ENCODE assay signal across 18 cellular contexts in genomic region chr19:17998827-17999150, GRCh38. TPM values are rescaled to one million over a fixed set of nuclear protein-coding genes. Genes with fewer than 3 reads are reported as not detected.
DNase-seq lines count a peak whose midpoint lies in the region; ATAC-seq, FAIRE-seq and TF ChIP-seq lines count a peak whose summit lies in the region.
"Had no signal": no experiment of that assay in that cellular context is flagged by ENCODE, and none has a peak within 500 bp of the region (broad histone marks: within the 10 kb centered on the region; RNA-seq: fewer than 3 reads in every experiment).

No MANE protein-coding gene starts in this region.

- CTCF ChIA-PET in PC-9 (lab: Charles Lee), result interaction anchor here (0.6 to 1.3 kb wide), 5 partner anchors 39 to 425 kb away, joined by 3 to 10 read pairs (median 4); no protein-coding TSS in a partner anchor

- no peak for DNase-seq in activated naive CD8-positive, alpha-beta T cell treated with anti-CD3 and anti-CD28 coated beads, Interleukin-2, amount 50 U/mL, for 24 hours
- DNase-seq in PC-9, result no peak
- no peak for DNase-seq in stimulated activated naive B cell treated with anti-CD40 and anti-IgM and Interleukin-4, amounts not matched to agents 10 μg/mL and 1 μg/mL and 100 μg/mL, for 72 hours
- DNase-seq in SW480 (ENCODE audit: low spot score), result no peak
- DNase-seq in activated gamma-delta T cell treated with Interleukin-2 at 50 U/mL for 16 hours, result no peak
- DNase-seq in small intestine, result no peak
- DNase-seq: gastrocnemius medialis, NCI-H1930, SIG-M5 had no signal

- H3K4me3 ChIP-seq in PC-9 (peak overlapping the region; percentile 76; the same call in 1 of the 2 replicates), small intestine (ENCODE audit: low read depth in 1 of 2, low read length in 2 of 2) (no peak overlapping the region)
- H3K4me3 ChIP-seq: gastrocnemius medialis, vagina had no signal

- no peaks in the 10 kb centered on the region for H3K27me3 Mint-ChIP-seq in activated naive CD8-positive, alpha-beta T cell
- H3K27me3 Mint-ChIP-seq in activated naive CD8-positive, alpha-beta T cell treated with anti-CD3 and anti-CD28 coated beads, Interleukin-2, amount 50 U/mL, for 24 hours, result peaks cover 1% of the 10 kb centered on the region
- H3K27me3 Mint-ChIP-seq in dendritic cell treated with granulocyte-macrophage colony-stimulating factor and Interleukin-4, amounts not matched to agents 40 ng/mL and 50 ng/mL, for 4 days, result peaks cover 16% of the 10 kb centered on the region
- no peaks in the 10 kb centered on the region for H3K27me3 Mint-ChIP-seq in stimulated activated naive B cell treated with anti-CD40 and anti-IgM and Interleukin-4, amounts not matched to agents 10 μg/mL and 1 μg/mL and 100 μg/mL, for 72 hours

- H3K36me3 ChIP-seq in PC-9 (ENCODE audit: low read depth), result no peaks in the 10 kb centered on the region
- no peaks in the 10 kb centered on the region for H3K36me3 ChIP-seq in small intestine (ENCODE audit: control insufficient read depth in 2 of 2, insufficient read depth in 2 of 2, low read length in 2 of 2)
- H3K36me3 ChIP-seq: gastrocnemius medialis, vagina had no signal

- H4K20me1 ChIP-seq in PC-9 (ENCODE audit: insufficient read depth), result peaks cover 4% of the 10 kb centered on the region; the same call in 1 of the 2 replicates

- 76 to 87% (median 79%) methylated on average over 5 of the region's 5 CpGs for WGBS in small intestine, 3 donors

- H3K9me3 Mint-ChIP-seq in activated naive CD8-positive, alpha-beta T cell (ENCODE audit: low read depth), result no peaks in the 10 kb centered on the region
- no peaks in the 10 kb centered on the region for H3K9me3 Mint-ChIP-seq in activated naive CD8-positive, alpha-beta T cell treated with anti-CD3 and anti-CD28 coated beads, Interleukin-2, amount 50 U/mL, for 24 hours
- H3K9me3 Mint-ChIP-seq in dendritic cell treated with granulocyte-macrophage colony-stimulating factor and Interleukin-4, amounts not matched to agents 40 ng/mL and 50 ng/mL, for 4 days, result no peaks in the 10 kb centered on the region
- no peaks in the 10 kb centered on the region for H3K9me3 Mint-ChIP-seq in stimulated activated naive B cell treated with anti-CD40 and anti-IgM and Interleukin-4, amounts not matched to agents 10 μg/mL and 1 μg/mL and 100 μg/mL, for 72 hours
- H3K9me3 Mint-ChIP-seq: activated naive CD8-positive, alpha-beta T cell treated with anti-CD3 and anti-CD28 coated beads, Interleukin-2, amount 10 ng/mL, durations not matched to agents 7 days and 5 days; mesothelial cell of epicardium had no signal

- H3K27me3 ChIP-seq in PC-9 (ENCODE audit: insufficient read depth, low read depth) (no peaks in the 10 kb centered on the region), small intestine (ENCODE audit: control insufficient read depth in 2 of 2, insufficient read depth in 2 of 2, low read length in 2 of 2) (no peaks in the 10 kb centered on the region)
- H3K27me3 ChIP-seq: vagina had no signal

- H3K9me2 ChIP-seq in PC-9 (ENCODE audit: insufficient read depth), result no peaks in the 10 kb centered on the region

- intact Hi-C loops in PC-9 (cut with micrococcal nuclease; ENCODE audit: unreplicated experiment), result loop anchor here (2.0 to 5.0 kb wide), 2 partner anchors 126 to 140 kb away; partner anchors contain the start of genes RPL18A and SLC5A5
- intact Hi-C loops in dendritic cell treated with granulocyte-macrophage colony-stimulating factor and Interleukin-4, amounts not matched to agents 40 ng/mL and 50 ng/mL, for 4 days (cut with micrococcal nuclease), result loop anchor here (5.0 kb wide), 1 partner anchor 141 kb away; the partner anchor contains the start of gene RPL18A

- H3K27ac ChIP-seq in PC-9 (peak overlapping the region; percentile 85), small intestine (ENCODE audit: low read depth in 1 of 2, low read length in 1 of 2) (no peak overlapping the region)
- H3K27ac ChIP-seq: gastrocnemius medialis, HL-60, vagina had no signal

- H3K9me3 ChIP-seq in PC-9 (ENCODE audit: insufficient read depth, low read depth) (no peaks in the 10 kb centered on the region), small intestine (ENCODE audit: control insufficient read depth, low read depth) (no peaks in the 10 kb centered on the region)
- H3K9me3 ChIP-seq: gastrocnemius medialis, vagina had no signal

- H3K4me3 Mint-ChIP-seq in activated naive CD8-positive, alpha-beta T cell, result no peak overlapping the region
- H3K4me3 Mint-ChIP-seq in activated naive CD8-positive, alpha-beta T cell treated with anti-CD3 and anti-CD28 coated beads, Interleukin-2, amount 50 U/mL, for 24 hours, result no peak overlapping the region
- no peak overlapping the region for H3K4me3 Mint-ChIP-seq in dendritic cell treated with granulocyte-macrophage colony-stimulating factor and Interleukin-4, amounts not matched to agents 40 ng/mL and 50 ng/mL, for 4 days
- peak overlapping the region in 1 of 2 donors; percentile 4 for H3K4me3 Mint-ChIP-seq in stimulated activated naive B cell treated with anti-CD40 and anti-IgM and Interleukin-4, amounts not matched to agents 10 μg/mL and 1 μg/mL and 100 μg/mL, for 72 hours
- H3K4me3 Mint-ChIP-seq: activated naive CD8-positive, alpha-beta T cell treated with anti-CD3 and anti-CD28 coated beads, Interleukin-2, amount 10 ng/mL, durations not matched to agents 7 days and 5 days; mesothelial cell of epicardium had no signal

- H3K79me2 ChIP-seq in PC-9 (ENCODE audit: low read depth), result peaks cover 35% of the 10 kb centered on the region

- H3K4me1 Mint-ChIP-seq in activated naive CD8-positive, alpha-beta T cell (ENCODE audit: low read depth), result peaks cover 20% of the 10 kb centered on the region
- H3K4me1 Mint-ChIP-seq in activated naive CD8-positive, alpha-beta T cell treated with anti-CD3 and anti-CD28 coated beads, Interleukin-2, amount 50 U/mL, for 24 hours, result peaks cover 22% of the 10 kb centered on the region
- H3K4me1 Mint-ChIP-seq in dendritic cell treated with granulocyte-macrophage colony-stimulating factor and Interleukin-4, amounts not matched to agents 40 ng/mL and 50 ng/mL, for 4 days (ENCODE audit: low read depth), result peaks cover 58% of the 10 kb centered on the region
- peaks cover 16 to 51% of the 10 kb centered on the region in 2 donors for H3K4me1 Mint-ChIP-seq in stimulated activated naive B cell treated with anti-CD40 and anti-IgM and Interleukin-4, amounts not matched to agents 10 μg/mL and 1 μg/mL and 100 μg/mL, for 72 hours

- no peak for ATAC-seq in activated naive CD8-positive, alpha-beta T cell treated with anti-CD3 and anti-CD28 coated beads, Interleukin-2, amount 50 U/mL, for 24 hours
- ATAC-seq in stimulated activated naive B cell treated with anti-CD40 and anti-IgM and Interleukin-4, amounts not matched to agents 10 μg/mL and 1 μg/mL and 100 μg/mL, for 72 hours (replicated peaks), result no peak
- ATAC-seq: gastrocnemius medialis, sciatic nerve had no signal

- no peak for TF ChIP-seq CTCF in PC-9 (conservative IDR thresholded peaks at IDR 0.05)

- H2AFZ ChIP-seq in PC-9, result peak overlapping the region; percentile 74; the same call in 1 of the 2 replicates

- no peaks in the 10 kb centered on the region for H3K36me3 Mint-ChIP-seq in activated naive CD8-positive, alpha-beta T cell
- peaks cover 9% of the 10 kb centered on the region for H3K36me3 Mint-ChIP-seq in activated naive CD8-positive, alpha-beta T cell treated with anti-CD3 and anti-CD28 coated beads, Interleukin-2, amount 50 U/mL, for 24 hours (ENCODE audit: low read depth)
- peaks cover 25% of the 10 kb centered on the region for H3K36me3 Mint-ChIP-seq in dendritic cell treated with granulocyte-macrophage colony-stimulating factor and Interleukin-4, amounts not matched to agents 40 ng/mL and 50 ng/mL, for 4 days (ENCODE audit: low read depth)
- H3K36me3 Mint-ChIP-seq in stimulated activated naive B cell treated with anti-CD40 and anti-IgM and Interleukin-4, amounts not matched to agents 10 μg/mL and 1 μg/mL and 100 μg/mL, for 72 hours, result peaks cover 2 to 9% of the 10 kb centered on the region in 2 donors

- H3K4me2 ChIP-seq in PC-9, result peak overlapping the region; percentile 89

- no peak for FAIRE-seq in small intestine (lab: Jason Lieb, UNC)
- FAIRE-seq: bronchial epithelial cell had no signal

- peaks cover 36% of the 10 kb centered on the region for H3F3A ChIP-seq in PC-9 (ENCODE audit: insufficient read depth, low read depth)

- peak overlapping the region; percentile 72 for H3K27ac Mint-ChIP-seq in activated naive CD8-positive, alpha-beta T cell
- no peak overlapping the region for H3K27ac Mint-ChIP-seq in activated naive CD8-positive, alpha-beta T cell treated with anti-CD3 and anti-CD28 coated beads, Interleukin-2, amount 50 U/mL, for 24 hours
- H3K27ac Mint-ChIP-seq in dendritic cell treated with granulocyte-macrophage colony-stimulating factor and Interleukin-4, amounts not matched to agents 40 ng/mL and 50 ng/mL, for 4 days, result peak overlapping the region; percentile 91
- peak overlapping the region; percentile 73 for H3K27ac Mint-ChIP-seq in stimulated activated naive B cell treated with anti-CD40 and anti-IgM and Interleukin-4, amounts not matched to agents 10 μg/mL and 1 μg/mL and 100 μg/mL, for 72 hours
- H3K27ac Mint-ChIP-seq: activated naive CD8-positive, alpha-beta T cell treated with anti-CD3 and anti-CD28 coated beads, Interleukin-2, amount 10 ng/mL, durations not matched to agents 7 days and 5 days; mesothelial cell of epicardium had no signal

- H3K4me1 ChIP-seq in PC-9 (replicated peaks; ENCODE audit: insufficient read depth) (peaks cover 38% of the 10 kb centered on the region), small intestine (ENCODE audit: control insufficient read depth in 2 of 2, insufficient read depth in 1 of 2, low read depth in 1 of 2, low read length in 1 of 2) (no peaks in the 10 kb centered on the region)

- POLR2A ChIA-PET in PC-9 (lab: Charles Lee; ENCODE audit: unreplicated experiment), result no interaction called here

- TSS peak; percentile 16 for BruUV-seq in PC-9 (replicated peaks; lab: Mats Ljungman, UMichigan)

RNA-seq across cellular contexts. Expression of gene ARRDC2, which starts 9.2 kb away (rescaled TPM):
- total RNA-seq in PC-9 (2021), result 15.5 and 20.6 TPM in 2 replicates
- polyA plus RNA-seq in small intestine, result 10 to 100 TPM; 25.8 to 31.5 (median 31.1) TPM

RNA-seq across cellular contexts. Expression of gene KCNN1, which starts 31.9 kb away (rescaled TPM):
- 0.09 TPM in 1 of 2 replicates, not detected in the other for total RNA-seq in PC-9 (2021)
- under 1 TPM in 1 of 3 donors, not detected in 2; 0.24 TPM for polyA plus RNA-seq in small intestine
- total RNA-seq: activated naive CD8-positive, alpha-beta T cell treated with anti-CD3 and anti-CD28 coated beads, Interleukin-2, amount 10 ng/mL, durations not matched to agents 7 days and 5 days; bronchial epithelial cell; gastrocnemius medialis; osteoblast had no signal
